Comparison of ENCODE assay signal across 1 cellular context in genomic region chr7:98348726-98349474, GRCh38.
TF ChIP-seq lines count a peak whose summit lies in the region.

No MANE protein-coding gene starts in this region.

TF ChIP-seq in K562, 482 proteins besides CTCF, POLR2A, EP300 and RAD21 (continued from another document and continues in another):
- TF ChIP-seq ZNF592 (IDR thresholded peaks at IDR 0.05) (peak; percentile 31; the same call in 1 of the 2 replicates), PTRF (tag; IDR thresholded peaks at IDR 0.05) (no peak), USF1 (CRISPR knock-in tag; IDR thresholded peaks at IDR 0.05) (peak; percentile 68), SMAD1 (IDR thresholded peaks at IDR 0.05; ENCODE audit: low read depth, low read length, partially characterized antibody) (no peak), ZBTB2 (IDR thresholded peaks at IDR 0.05) (no peak), ARID1B (IDR thresholded peaks at IDR 0.05) (peak; percentile 61), ZNF766 (CRISPR knock-in tag; conservative IDR thresholded peaks at IDR 0.05) (no peak), MNT (conservative IDR thresholded peaks at IDR 0.05) (peak; percentile 66 to 82), ZBED1 (IDR thresholded peaks at IDR 0.05) (no peak), MECOM (CRISPR knock-in tag; IDR thresholded peaks at IDR 0.05) (no peak), IRF9 (tag; IDR thresholded peaks at IDR 0.05) (no peak), SMAD4 (CRISPR knock-in tag; conservative IDR thresholded peaks at IDR 0.05) (0 out of 2 replicates have a peak, but pooled peaks have one; percentile 18), ZNF217 (CRISPR knock-in tag; IDR thresholded peaks at IDR 0.05) (no peak), RBM22 (IDR thresholded peaks at IDR 0.05; ENCODE audit: low read depth, low read length, poor library complexity, severe bottlenecking) (no peak), ATF6 (CRISPR knock-in tag; IDR thresholded peaks at IDR 0.05) (no peak), SMARCA4 (IDR thresholded peaks at IDR 0.05) (no peak), NR0B1 (IDR thresholded peaks at IDR 0.05; ENCODE audit: partially characterized antibody) (no peak), RFX5 (IDR thresholded peaks at IDR 0.05; ENCODE audit: low read depth, low read length) (no peak), TCF3 (CRISPR knock-in tag; IDR thresholded peaks at IDR 0.05) (peak; percentile 74), L3MBTL2 (IDR thresholded peaks at IDR 0.05) (peak; percentile 85), RCOR1 (IDR thresholded peaks at IDR 0.05; ENCODE audit: borderline replicate concordance in 1 of 2, low read depth in 2 of 2, low read length in 2 of 2) (no peak), SRSF3 (IDR thresholded peaks at IDR 0.05; ENCODE audit: insufficient read depth, low read length) (no peak), CREB3L1 (IDR thresholded peaks at IDR 0.05; ENCODE audit: borderline replicate concordance, low read depth) (no peak), ZNF696 (CRISPR knock-in tag; conservative IDR thresholded peaks at IDR 0.05) (no peak), HDAC1 (IDR thresholded peaks at IDR 0.05) (peak in 1 of 2 experiments; percentile 39; a peak in 1 of 4 replicates), CEBPZ (IDR thresholded peaks at IDR 0.05; ENCODE audit: borderline replicate concordance, low read depth, low read length) (no peak), CREM (IDR thresholded peaks at IDR 0.05; ENCODE audit: low read depth) (0 out of 2 replicates have a peak, but pooled peaks have one; percentile 22), RBM17 (IDR thresholded peaks at IDR 0.05; ENCODE audit: borderline replicate concordance, low read depth, low read length) (no peak), CEBPG (CRISPR knock-in tag; IDR thresholded peaks at IDR 0.05) (no peak), CEBPG (tag; conservative IDR thresholded peaks at IDR 0.05 in 1 of 2, IDR thresholded peaks at IDR 0.05 in 1 of 2) (no peak), MYC (IDR thresholded peaks at IDR 0.05; ENCODE audit: low read depth, low read length) (peak; percentile 46; the same call in 1 of the 2 replicates), MYC (CRISPR knock-in tag; IDR thresholded peaks at IDR 0.05; ENCODE audit: borderline replicate concordance, low read depth) (no peak), BHLHE40 (IDR thresholded peaks at IDR 0.05; ENCODE audit: low read length) (peak; percentile 57; the same call in 1 of the 2 replicates), FOXO4 (CRISPR knock-in tag; IDR thresholded peaks at IDR 0.05) (no peak), XRCC3 (IDR thresholded peaks at IDR 0.05) (no peak), EGR1 (conservative IDR thresholded peaks at IDR 0.05) (peak; percentile 62), ZNF668 (CRISPR knock-in tag; IDR thresholded peaks at IDR 0.05) (no peak), ZKSCAN3 (CRISPR knock-in tag; IDR thresholded peaks at IDR 0.05) (no peak), ZNF398 (CRISPR knock-in tag; IDR thresholded peaks at IDR 0.05) (no peak)
